9 cellular contexts compared by ENCODE assay signal in genomic region chr9:133509179-133510083, GRCh38. TPM values are rescaled to one million over a fixed set of nuclear protein-coding genes. Genes with fewer than 3 reads are reported as not detected.
DNase-seq lines count a peak whose midpoint lies in the region; ATAC-seq and TF ChIP-seq lines count a peak whose summit lies in the region.
"Had no signal": no experiment of that assay in that cellular context is flagged by ENCODE, and none has a peak within 500 bp of the region (broad histone marks: within the 10 kb centered on the region; RNA-seq: fewer than 3 reads in every experiment).

No MANE protein-coding gene starts in this region.

- in situ Hi-C loops in HAP-1 (cut with MboI; ENCODE audit: low sequenced_read_pairs): no loop called here

- H3K36me3 ChIP-seq in HAP-1 (replicated peaks) (no peaks in the 10 kb centered on the region), neural progenitor cell (no peaks in the 10 kb centered on the region)

- DNase-seq in HAP-1 (ENCODE audit: low spot score in 2 of 2) (peak; percentile 7 to 39), NCI-H2196 treated with DMSO at 0.1 percent for 48 hours (lab: John Stamatoyannopoulos, UW; ENCODE audit: unreplicated experiment) (peak; percentile 92), neural progenitor cell (ENCODE audit: low spot score) (peak; percentile 70), kidney tubule cell (ENCODE audit: low spot score) (no peak)

- H3K27ac Mint-ChIP-seq in neural progenitor cell: no peak overlapping the region

- peaks cover 6% of the 10 kb centered on the region for H3K27me3 ChIP-seq in HAP-1 (ENCODE audit: low read depth)
- H3K27me3 ChIP-seq in neural progenitor cell: no peaks in the 10 kb centered on the region

- no peaks in the 10 kb centered on the region for H3K79me2 ChIP-seq in neural progenitor cell (ENCODE audit: low read depth)

- H4K20me1 ChIP-seq in neural progenitor cell (ENCODE audit: low read depth): no peaks in the 10 kb centered on the region

- H3K4me1 ChIP-seq in HAP-1 (no peaks in the 10 kb centered on the region), neural progenitor cell (peaks cover 14% of the 10 kb centered on the region)

- H3K27ac ChIP-seq in cingulate gyrus (ENCODE audit: low read depth, low read length) (peak overlapping the region; percentile 63), neural progenitor cell (no peak overlapping the region)

- H3K27me3 Mint-ChIP-seq in neural progenitor cell (ENCODE audit: insufficient read depth, low read depth): peaks cover 3% of the 10 kb centered on the region

- H3K4me1 Mint-ChIP-seq in neural progenitor cell: peaks cover 18% of the 10 kb centered on the region

- peak overlapping the region; percentile 76 for H3K4me3 Mint-ChIP-seq in neural progenitor cell

- H2AFZ ChIP-seq in neural progenitor cell (replicated peaks): peak overlapping the region; percentile 9

- no peaks in the 10 kb centered on the region for H3K9me3 Mint-ChIP-seq in neural progenitor cell

- TF ChIP-seq CTCF in neural progenitor cell (IDR thresholded peaks at IDR 0.05): no peak

- ATAC-seq in GM21367 (IDR thresholded peaks at IDR 0.05; ENCODE audit: unreplicated experiment) (no peak), GM18511 (IDR thresholded peaks at IDR 0.05; ENCODE audit: unreplicated experiment) (no peak), GM18909 (IDR thresholded peaks at IDR 0.05; ENCODE audit: poor library complexity, unreplicated experiment) (no peak)

- peaks cover 32% of the 10 kb centered on the region for H3F3A ChIP-seq in neural progenitor cell (ENCODE audit: low read depth)

- H3K9me3 ChIP-seq in HAP-1 (no peaks in the 10 kb centered on the region), neural progenitor cell (ENCODE audit: low read depth) (no peaks in the 10 kb centered on the region)

- H3K9ac ChIP-seq in neural progenitor cell: no peak overlapping the region

- H3K36me3 Mint-ChIP-seq in neural progenitor cell: no peaks in the 10 kb centered on the region

- peak overlapping the region; percentile 74 for H3K4me2 ChIP-seq in neural progenitor cell

- no peak overlapping the region for H3K4me3 ChIP-seq in HAP-1
- peak overlapping the region; percentile 31 for H3K4me3 ChIP-seq in neural progenitor cell

RNA-seq across cellular contexts. Expression of gene MYMK, which starts 15.3 kb away (rescaled TPM):
- not detected in 2 replicates for total RNA-seq in neural progenitor cell (ENCODE audit: low replicate concordance)
- total RNA-seq: HT1080 had no signal

RNA-seq across cellular contexts. Expression of gene ADAMTSL2, which starts 25.1 kb away (rescaled TPM):
- 0.30 and 0.99 TPM in 2 replicates for total RNA-seq in neural progenitor cell (ENCODE audit: low replicate concordance)
- total RNA-seq: HT1080 had no signal

RNA-seq across cellular contexts. Expression of gene SLC2A6, which starts 30.5 kb away (rescaled TPM):
- total RNA-seq in neural progenitor cell (ENCODE audit: low replicate concordance): 2.3 and 8.8 TPM in 2 replicates

RNA-seq across cellular contexts. Expression of gene CACFD1, which starts 49.7 kb away (rescaled TPM):
- 15.7 and 29.3 TPM in 2 replicates for total RNA-seq in neural progenitor cell (ENCODE audit: low replicate concordance)
